In the genomic region with DNA sequence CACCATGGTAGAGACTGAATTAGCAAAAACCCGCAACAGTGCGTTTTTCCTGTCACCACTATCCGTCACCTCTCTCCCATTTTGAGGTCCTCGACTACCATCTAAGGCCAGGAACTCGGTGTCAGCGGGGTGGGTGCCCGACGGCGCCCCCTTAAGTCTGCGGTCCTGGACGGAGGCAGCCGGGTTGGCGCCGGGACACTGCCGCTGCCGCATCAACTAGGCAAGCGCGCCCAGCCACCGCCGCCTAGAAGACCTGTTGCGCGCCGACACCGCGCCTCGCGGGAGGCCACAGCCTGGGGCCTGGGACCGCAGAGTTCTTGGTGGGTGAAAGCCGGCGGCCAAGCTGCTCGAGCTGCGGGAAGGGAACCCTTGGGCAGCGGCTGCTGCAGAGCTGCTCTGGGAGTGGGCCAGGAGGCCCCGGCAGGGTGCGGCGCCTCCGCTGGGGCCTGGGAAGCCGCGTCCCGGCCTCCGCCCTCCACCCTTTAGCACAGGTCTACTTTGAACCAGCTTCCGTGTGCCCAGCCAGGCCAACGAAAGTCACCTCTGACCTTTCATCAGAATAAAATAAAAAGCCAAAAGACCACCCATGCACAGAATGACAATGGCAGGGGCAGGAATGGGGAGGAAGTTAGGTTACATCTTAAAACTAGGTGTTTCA, we compare ENCODE assay signal across 1 cellular context.
TF ChIP-seq lines count a peak whose summit lies in the region.

No MANE protein-coding gene starts in this region.

TF ChIP-seq in HepG2, 621 proteins besides CTCF, POLR2A, EP300 and RAD21 (continued from another document):
- TF ChIP-seq, protein P1, sequence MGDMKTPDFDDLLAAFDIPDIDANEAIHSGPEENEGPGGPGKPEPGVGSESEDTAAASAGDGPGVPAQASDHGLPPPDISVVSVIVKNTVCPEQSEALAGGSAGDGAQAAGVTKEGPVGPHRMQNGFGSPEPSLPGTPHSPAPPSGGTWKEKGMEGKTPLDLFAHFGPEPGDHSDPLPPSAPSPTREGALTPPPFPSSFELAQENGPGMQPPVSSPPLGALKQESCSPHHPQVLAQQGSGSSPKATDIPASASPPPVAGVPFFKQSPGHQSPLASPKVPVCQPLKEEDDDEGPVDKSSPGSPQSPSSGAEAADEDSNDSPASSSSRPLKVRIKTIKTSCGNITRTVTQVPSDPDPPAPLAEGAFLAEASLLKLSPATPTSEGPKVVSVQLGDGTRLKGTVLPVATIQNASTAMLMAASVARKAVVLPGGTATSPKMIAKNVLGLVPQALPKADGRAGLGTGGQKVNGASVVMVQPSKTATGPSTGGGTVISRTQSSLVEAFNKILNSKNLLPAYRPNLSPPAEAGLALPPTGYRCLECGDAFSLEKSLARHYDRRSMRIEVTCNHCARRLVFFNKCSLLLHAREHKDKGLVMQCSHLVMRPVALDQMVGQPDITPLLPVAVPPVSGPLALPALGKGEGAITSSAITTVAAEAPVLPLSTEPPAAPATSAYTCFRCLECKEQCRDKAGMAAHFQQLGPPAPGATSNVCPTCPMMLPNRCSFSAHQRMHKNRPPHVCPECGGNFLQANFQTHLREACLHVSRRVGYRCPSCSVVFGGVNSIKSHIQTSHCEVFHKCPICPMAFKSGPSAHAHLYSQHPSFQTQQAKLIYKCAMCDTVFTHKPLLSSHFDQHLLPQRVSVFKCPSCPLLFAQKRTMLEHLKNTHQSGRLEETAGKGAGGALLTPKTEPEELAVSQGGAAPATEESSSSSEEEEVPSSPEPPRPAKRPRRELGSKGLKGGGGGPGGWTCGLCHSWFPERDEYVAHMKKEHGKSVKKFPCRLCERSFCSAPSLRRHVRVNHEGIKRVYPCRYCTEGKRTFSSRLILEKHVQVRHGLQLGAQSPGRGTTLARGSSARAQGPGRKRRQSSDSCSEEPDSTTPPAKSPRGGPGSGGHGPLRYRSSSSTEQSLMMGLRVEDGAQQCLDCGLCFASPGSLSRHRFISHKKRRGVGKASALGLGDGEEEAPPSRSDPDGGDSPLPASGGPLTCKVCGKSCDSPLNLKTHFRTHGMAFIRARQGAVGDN (CRISPR knock-in tag; IDR thresholded peaks at IDR 0.05) = peak; percentile 12; the same call in 1 of the 2 replicates
- no peak for TF ChIP-seq CREBL2 (CRISPR knock-in tag; IDR thresholded peaks at IDR 0.05; ENCODE audit: borderline replicate concordance)
- TF ChIP-seq, protein P2, sequence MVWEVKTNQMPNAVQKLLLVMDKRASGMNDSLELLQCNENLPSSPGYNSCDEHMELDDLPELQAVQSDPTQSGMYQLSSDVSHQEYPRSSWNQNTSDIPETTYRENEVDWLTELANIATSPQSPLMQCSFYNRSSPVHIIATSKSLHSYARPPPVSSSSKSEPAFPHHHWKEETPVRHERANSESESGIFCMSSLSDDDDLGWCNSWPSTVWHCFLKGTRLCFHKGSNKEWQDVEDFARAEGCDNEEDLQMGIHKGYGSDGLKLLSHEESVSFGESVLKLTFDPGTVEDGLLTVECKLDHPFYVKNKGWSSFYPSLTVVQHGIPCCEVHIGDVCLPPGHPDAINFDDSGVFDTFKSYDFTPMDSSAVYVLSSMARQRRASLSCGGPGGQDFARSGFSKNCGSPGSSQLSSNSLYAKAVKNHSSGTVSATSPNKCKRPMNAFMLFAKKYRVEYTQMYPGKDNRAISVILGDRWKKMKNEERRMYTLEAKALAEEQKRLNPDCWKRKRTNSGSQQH (CRISPR knock-in tag; IDR thresholded peaks at IDR 0.05; ENCODE audit: low read depth) = no peak
